In genomic region chr2:219294356-219295351, GRCh38 we compare ENCODE assay signal across 1 cellular context.
TF ChIP-seq lines count a peak whose summit lies in the region.

No MANE protein-coding gene starts in this region.

TF ChIP-seq in HepG2, 621 proteins besides CTCF, POLR2A, EP300 and RAD21 (continued from another document and continues in another):
- TF ChIP-seq SNAPC4 (CRISPR knock-in tag; IDR thresholded peaks at IDR 0.05), result no peak
- peak; percentile 95 for TF ChIP-seq MAZ (IDR thresholded peaks at IDR 0.05; ENCODE audit: borderline replicate concordance, low read depth, low read length)
- peak; percentile 98 for TF ChIP-seq MAZ (CRISPR knock-in tag; IDR thresholded peaks at IDR 0.05; ENCODE audit: low read depth)
- peak; percentile 81 for TF ChIP-seq HINFP (CRISPR knock-in tag; IDR thresholded peaks at IDR 0.05; ENCODE audit: low read depth)
- TF ChIP-seq ZNF780A (CRISPR knock-in tag; IDR thresholded peaks at IDR 0.05), result no peak; the same call in 1 of the 2 replicates
- 0 out of 2 replicates have a peak, but pooled peaks have one; percentile 88 for TF ChIP-seq ZNF343 (CRISPR knock-in tag; IDR thresholded peaks at IDR 0.05)
- peak; percentile 87; the same call in 2 of the 3 replicates for TF ChIP-seq MXI1 (IDR thresholded peaks at IDR 0.05; ENCODE audit: borderline replicate concordance, low read depth, low read length)
- peak; percentile 59; the same call in 1 of the 2 replicates for TF ChIP-seq ZNF776 (CRISPR knock-in tag; IDR thresholded peaks at IDR 0.05)
- TF ChIP-seq DNMT1 (CRISPR knock-in tag; IDR thresholded peaks at IDR 0.05), result peak; percentile 98
- no peak for TF ChIP-seq SRY (CRISPR knock-in tag; IDR thresholded peaks at IDR 0.05)
- TF ChIP-seq REL (CRISPR knock-in tag; conservative IDR thresholded peaks at IDR 0.05), result no peak; the same call in 1 of the 2 replicates
- TF ChIP-seq ZFP36 (IDR thresholded peaks at IDR 0.05; ENCODE audit: borderline replicate concordance, low read depth, low read length, partially characterized antibody), result no peak
- 0 out of 2 replicates have a peak, but pooled peaks have one; percentile 24 for TF ChIP-seq CHCHD3 (CRISPR knock-in tag; IDR thresholded peaks at IDR 0.05)
- TF ChIP-seq POGZ (CRISPR knock-in tag; IDR thresholded peaks at IDR 0.05), result peak; percentile 78
- no peak for TF ChIP-seq ZNF17 (CRISPR knock-in tag; IDR thresholded peaks at IDR 0.05)
- no peak for TF ChIP-seq ZNF530 (CRISPR knock-in tag; IDR thresholded peaks at IDR 0.05; ENCODE audit: low read depth)
- TF ChIP-seq ZNF782 (CRISPR knock-in tag; IDR thresholded peaks at IDR 0.05; ENCODE audit: borderline replicate concordance), result peak; percentile 59; the same call in 1 of the 2 replicates
- peak; percentile 99 for TF ChIP-seq ZNF441 (CRISPR knock-in tag; IDR thresholded peaks at IDR 0.05; ENCODE audit: borderline replicate concordance)
- TF ChIP-seq ZNF354B (CRISPR knock-in tag; IDR thresholded peaks at IDR 0.05), result no peak
- TF ChIP-seq RNF219 (CRISPR knock-in tag; IDR thresholded peaks at IDR 0.05), result no peak
- 0 out of 2 replicates have a peak, but pooled peaks have one; percentile 59 for TF ChIP-seq SSRP1 (CRISPR knock-in tag; IDR thresholded peaks at IDR 0.05)
- TF ChIP-seq NFYB (CRISPR knock-in tag; IDR thresholded peaks at IDR 0.05), result peak; percentile 25; the same call in 1 of the 2 replicates
- no peak for TF ChIP-seq ZNF3 (CRISPR knock-in tag; IDR thresholded peaks at IDR 0.05)
- peak; percentile 79 for TF ChIP-seq PRDM10 (CRISPR knock-in tag; IDR thresholded peaks at IDR 0.05; ENCODE audit: low read depth)
- no peak for TF ChIP-seq STAT5B (CRISPR knock-in tag; IDR thresholded peaks at IDR 0.05)
- TF ChIP-seq ZNF773 (CRISPR knock-in tag; IDR thresholded peaks at IDR 0.05; ENCODE audit: borderline replicate concordance), result peak; percentile 58; the same call in 1 of the 2 replicates
- TF ChIP-seq RFX1 (IDR thresholded peaks at IDR 0.05), result no peak
- peak; percentile 87 for TF ChIP-seq DMAP1 (CRISPR knock-in tag; IDR thresholded peaks at IDR 0.05)
- peak; percentile 73; the same call in 1 of the 2 replicates for TF ChIP-seq MIER3 (CRISPR knock-in tag; IDR thresholded peaks at IDR 0.05; ENCODE audit: borderline replicate concordance)
- TF ChIP-seq HMGXB3 (CRISPR knock-in tag; IDR thresholded peaks at IDR 0.05; ENCODE audit: borderline replicate concordance), result peak; percentile 77; the same call in 1 of the 2 replicates
- TF ChIP-seq BORCS8-MEF2B (CRISPR knock-in tag; IDR thresholded peaks at IDR 0.05), result peak; percentile 92
- peak; percentile 92; the same call in 1 of the 2 replicates for TF ChIP-seq ZSCAN12 (CRISPR knock-in tag; IDR thresholded peaks at IDR 0.05)
- TF ChIP-seq ZNF724P (CRISPR knock-in tag; IDR thresholded peaks at IDR 0.05; ENCODE audit: borderline replicate concordance), result peak; percentile 89
- TF ChIP-seq CENPT (CRISPR knock-in tag; IDR thresholded peaks at IDR 0.05; ENCODE audit: low read depth), result peak; percentile 69; the same call in 1 of the 2 replicates
- TF ChIP-seq GLMP (CRISPR knock-in tag; IDR thresholded peaks at IDR 0.05; ENCODE audit: borderline replicate concordance), result no peak
- TF ChIP-seq ARID4A (CRISPR knock-in tag; IDR thresholded peaks at IDR 0.05; ENCODE audit: borderline replicate concordance), result peak; percentile 94
- TF ChIP-seq CCDC6 (CRISPR knock-in tag; IDR thresholded peaks at IDR 0.05), result peak; percentile 54; the same call in 1 of the 2 replicates
